In genomic region chr3:170128977-170129431, GRCh38 we compare ENCODE assay signal across 8 cellular contexts. TPM values are rescaled to one million over a fixed set of nuclear protein-coding genes. Genes with fewer than 3 reads are reported as not detected.
DNase-seq lines count a peak whose midpoint lies in the region; TF ChIP-seq lines count a peak whose summit lies in the region.

No MANE protein-coding gene starts in this region.

- CTCF ChIA-PET in activated CD4-positive, alpha-beta T cell treated with anti-CD3 and anti-CD28 coated beads, Interleukin-2, amount 10 ng/mL, durations not matched to agents 7 days and 5 days (lab: Charles Lee): interaction anchor here (0.6 to 1.4 kb wide), 2 partner anchors 8 to 1364 kb away, joined by 3 to 4 read pairs; no protein-coding TSS in a partner anchor
- CTCF ChIA-PET in mammary epithelial cell (lab: Charles Lee; ENCODE audit: low non-redundant PET): no interaction called here

- in situ Hi-C loops in mammary epithelial cell (cut with MboI; ENCODE audit: low sequenced_read_pairs in 2 of 2): no loop called here

- H3K27ac ChIP-seq in KOPT-K1 (ENCODE audit: low read depth, low read length, poor library complexity, severe bottlenecking): peak overlapping the region; percentile 55
- H3K27ac ChIP-seq in mammary epithelial cell (ENCODE audit: insufficient read depth, low read depth, low read length): no peak overlapping the region
- peak overlapping the region; percentile 69 for H3K27ac ChIP-seq in thymus (ENCODE audit: low read depth)
- H3K27ac ChIP-seq in coronary artery: no peak overlapping the region

- no peak for DNase-seq in activated CD4-positive, alpha-beta T cell treated with anti-CD3 and anti-CD28 coated beads, Interleukin-2, amount 10 ng/mL, durations not matched to agents 7 days and 5 days
- no peak for DNase-seq in activated CD4-positive, alpha-beta T cell treated with anti-CD3 and anti-CD28 coated beads, Interleukin-2, amount 50 U/mL, for 4 hours
- peak; percentile 9 for DNase-seq in H4 (ENCODE audit: low spot score)
- DNase-seq in mammary epithelial cell: peak; percentile 41
- no peak for DNase-seq in DMS114 treated with DMSO at 0.1 percent for 48 hours (lab: John Stamatoyannopoulos, UW; ENCODE audit: unreplicated experiment)
- no peak for DNase-seq in coronary artery (ENCODE audit: low spot score)

- H3K79me2 ChIP-seq in mammary epithelial cell (ENCODE audit: insufficient read depth, low read length): peaks cover 17% of the 10 kb centered on the region

- H3K27me3 Mint-ChIP-seq in activated CD4-positive, alpha-beta T cell treated with anti-CD3 and anti-CD28 coated beads, Interleukin-2, amount 10 ng/mL, durations not matched to agents 7 days and 5 days: no peaks in the 10 kb centered on the region

- H3K27me3 ChIP-seq in mammary epithelial cell (ENCODE audit: insufficient read depth, low read length): no peaks in the 10 kb centered on the region
- H3K27me3 ChIP-seq in thymus (ENCODE audit: control insufficient read depth, insufficient read depth): no peaks in the 10 kb centered on the region

- no peaks in the 10 kb centered on the region for H4K20me1 ChIP-seq in mammary epithelial cell (ENCODE audit: insufficient read depth, low read length)

- dilution Hi-C loops in mammary epithelial cell (cut with HindIII; ENCODE audit: low sequenced_read_pairs): no loop called here

- H3K9ac ChIP-seq in mammary epithelial cell (ENCODE audit: insufficient read depth, low read length): no peak overlapping the region

- 90% methylated on average over 1 of the region's 1 CpG for WGBS in mammary epithelial cell (ENCODE audit: low coverage, missing lambda C conversion rate)
- 87% methylated on average over 1 of the region's 1 CpG for WGBS in thymus

- BruUV-seq in mammary epithelial cell (replicated peaks; lab: Mats Ljungman, UMichigan): TSS peak; percentile 55

- peaks cover 20% of the 10 kb centered on the region for H3K9me3 ChIP-seq in KOPT-K1 (ENCODE audit: insufficient read depth, low read length, poor library complexity, severe bottlenecking)
- H3K9me3 ChIP-seq in mammary epithelial cell (replicated peaks; ENCODE audit: insufficient read depth, low read length): no peaks in the 10 kb centered on the region
- peaks cover 3% of the 10 kb centered on the region for H3K9me3 ChIP-seq in thymus (ENCODE audit: control insufficient read depth)

- H3K4me3 Mint-ChIP-seq in activated CD4-positive, alpha-beta T cell treated with anti-CD3 and anti-CD28 coated beads, Interleukin-2, amount 10 ng/mL, durations not matched to agents 7 days and 5 days: peak overlapping the region; percentile 12

- H3K4me2 ChIP-seq in mammary epithelial cell (ENCODE audit: insufficient read depth, low read depth, low read length): no peak overlapping the region

- peaks cover 49% of the 10 kb centered on the region for H3K36me3 Mint-ChIP-seq in activated CD4-positive, alpha-beta T cell treated with anti-CD3 and anti-CD28 coated beads, Interleukin-2, amount 10 ng/mL, durations not matched to agents 7 days and 5 days (ENCODE audit: low read depth)

- H3K4me3 ChIP-seq in mammary epithelial cell (replicated peaks in 1 of 3; ENCODE audit: insufficient read depth in 1 of 3, low read depth in 2 of 3, low read length in 3 of 3): no peak overlapping the region
- H3K4me3 ChIP-seq in thymus (ENCODE audit: low read length): no peak overlapping the region
- H3K4me3 ChIP-seq in coronary artery: no peak overlapping the region

- POLR2A ChIA-PET in activated CD4-positive, alpha-beta T cell treated with anti-CD3 and anti-CD28 coated beads, Interleukin-2, amount 10 ng/mL, durations not matched to agents 7 days and 5 days (lab: Charles Lee): interaction anchor here (0.7 kb wide), 1 partner anchor 52 kb away, joined by 3 read pairs; the partner anchor contains the start of gene PHC3

- H3K4me1 ChIP-seq in mammary epithelial cell (ENCODE audit: insufficient read depth, low read length) (no peaks in the 10 kb centered on the region), thymus (ENCODE audit: control insufficient read depth, insufficient read depth, low read length) (peaks cover 8% of the 10 kb centered on the region)

- H3K36me3 ChIP-seq in KOPT-K1 (ENCODE audit: insufficient read depth, low read length) (peaks cover 63% of the 10 kb centered on the region), mammary epithelial cell (ENCODE audit: insufficient read depth, low read length) (peaks cover 38% of the 10 kb centered on the region), thymus (ENCODE audit: control insufficient read depth, insufficient read depth) (peaks cover 15% of the 10 kb centered on the region)

- peaks cover 35% of the 10 kb centered on the region for H3K4me1 Mint-ChIP-seq in activated CD4-positive, alpha-beta T cell treated with anti-CD3 and anti-CD28 coated beads, Interleukin-2, amount 10 ng/mL, durations not matched to agents 7 days and 5 days

- peaks cover 4% of the 10 kb centered on the region for H3K9me3 Mint-ChIP-seq in activated CD4-positive, alpha-beta T cell treated with anti-CD3 and anti-CD28 coated beads, Interleukin-2, amount 10 ng/mL, durations not matched to agents 7 days and 5 days

- no peak overlapping the region for H2AFZ ChIP-seq in mammary epithelial cell (ENCODE audit: low read depth, low read length)

- TF ChIP-seq CTCF in mammary epithelial cell (conservative IDR thresholded peaks at IDR 0.05 in 1 of 2, IDR thresholded peaks at IDR 0.05 in 1 of 2; ENCODE audit: extremely low read depth in 1 of 2, insufficient read depth in 1 of 2, low read depth in 1 of 2, low read length in 2 of 2): no peak
- no peak for TF ChIP-seq CTCF in coronary artery (IDR thresholded peaks at IDR 0.05)

- peak overlapping the region; percentile 72 for H3K27ac Mint-ChIP-seq in activated CD4-positive, alpha-beta T cell treated with anti-CD3 and anti-CD28 coated beads, Interleukin-2, amount 10 ng/mL, durations not matched to agents 7 days and 5 days

- intact Hi-C loops in mammary epithelial cell (cut with micrococcal nuclease): no loop called here

RNA-seq across cellular contexts. Expression of gene PHC3, which starts 52.5 kb away (rescaled TPM):
- 100 to 1,000 TPM in 1 of 2 experiments, 10 to 100 TPM in 1; 67.5 to 103 TPM for total RNA-seq in activated CD4-positive, alpha-beta T cell treated with anti-CD3 and anti-CD28 coated beads, Interleukin-2, amount 10 ng/mL, durations not matched to agents 7 days and 5 days
- 14.9 and 17.5 TPM in 2 replicates for total RNA-seq in H4 (2014; rRNA removed; shearing (Covaris generic))
- 10 to 100 TPM; 43.0 to 51.4 TPM for total RNA-seq in mammary epithelial cell
- polyA plus RNA-seq in mammary epithelial cell: 41.7 TPM
- 52.8 TPM for polyA minus RNA-seq in mammary epithelial cell
- polyA plus RNA-seq in thymus: 11.7 TPM

Comparison
In these comparisons a context has a peak if more than half of its experiments do, and no peak if none do; other contexts are left out.
1. DNase-seq: peak in H4 (single experiment) and mammary epithelial cell (single experiment); none in activated CD4-positive, alpha-beta T cell treated with anti-CD3 and anti-CD28 coated beads, Interleukin-2, amount 10 ng/mL, durations not matched to agents 7 days and 5 days (single experiment), activated CD4-positive, alpha-beta T cell treated with anti-CD3 and anti-CD28 coated beads, Interleukin-2, amount 50 U/mL, for 4 hours (0 of 2), DMS114 treated with DMSO at 0.1 percent for 48 hours (single experiment) and coronary artery (single experiment).
2. H3K27ac ChIP-seq: peak in KOPT-K1 (single experiment) and thymus (single experiment); none in mammary epithelial cell (single experiment) and coronary artery (0 of 2).